15 cellular contexts compared by ENCODE assay signal in the genomic region with DNA sequence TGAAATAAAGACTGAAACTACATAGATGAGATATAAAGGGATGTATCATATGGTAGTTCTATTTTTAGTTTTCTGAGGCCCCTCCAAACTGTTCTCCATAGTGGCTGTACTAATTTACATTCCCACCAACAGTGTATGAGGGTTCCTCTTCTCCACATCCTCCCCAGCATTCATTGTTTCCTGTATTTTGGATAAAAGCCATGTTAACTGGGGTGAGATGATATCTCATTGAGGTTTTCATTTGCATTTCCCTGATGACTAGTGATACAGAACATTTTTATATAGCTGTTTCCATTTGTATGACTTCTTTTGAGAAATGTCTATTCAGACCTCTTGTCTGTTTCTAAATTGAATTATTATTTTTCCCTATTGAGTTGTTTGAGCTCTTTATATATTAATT.
"Had no signal": no experiment of that assay in that cellular context is flagged by ENCODE, and none has a peak within 500 bp of the region (broad histone marks: within the 10 kb centered on the region; RNA-seq: fewer than 3 reads in every experiment).

No MANE protein-coding gene starts in this region.

- H3K27ac Mint-ChIP-seq: activated naive CD8-positive, alpha-beta T cell treated with anti-CD3 and anti-CD28 coated beads for 36 hours; activated T-helper 1 cell treated with anti-CD3 and anti-CD28 coated beads, Interleukin-12 subunit alpha, Interleukin-12 subunit beta, Interleukin-2, Interleukin-4 antibody, amounts not matched to agents 30 ng/mL and 10 ng/mL and 1 ng/mL, durations not matched to agents 14 hours and 24 hours and 36 hours; type B pancreatic cell had no signal

- H3K27me3 ChIP-seq: breast epithelium, heart left ventricle, spleen had no signal

- H3K4me1 ChIP-seq: breast epithelium, lower lobe of right lung, spleen had no signal

- ATAC-seq: activated CD4-positive, CD25-positive, alpha-beta regulatory T cell treated with anti-CD3 and anti-CD28 coated beads, Interleukin-2, amount 50 U/mL, for 24 hours; heart left ventricle; left colon; lower lobe of right lung; sciatic nerve; stimulated activated naive CD8-positive, alpha-beta T cell treated with anti-CD3 and anti-CD28 coated beads, Interleukin-15, amount 100 ng/mL, for 72 hours had no signal

- H3K9me3 ChIP-seq: breast epithelium, heart left ventricle, lower lobe of right lung, spleen had no signal

- H3K9me3 Mint-ChIP-seq: activated naive CD8-positive, alpha-beta T cell treated with anti-CD3 and anti-CD28 coated beads for 36 hours; activated T-helper 1 cell treated with anti-CD3 and anti-CD28 coated beads, Interleukin-12 subunit alpha, Interleukin-12 subunit beta, Interleukin-2, Interleukin-4 antibody, amounts not matched to agents 30 ng/mL and 10 ng/mL and 1 ng/mL, durations not matched to agents 14 hours and 24 hours and 36 hours; stimulated activated naive CD8-positive, alpha-beta T cell treated with anti-CD3 and anti-CD28 coated beads, Interleukin-15, amount 100 ng/mL, for 72 hours; type B pancreatic cell had no signal

- H3K4me1 Mint-ChIP-seq: activated naive CD8-positive, alpha-beta T cell treated with anti-CD3 and anti-CD28 coated beads for 36 hours; stimulated activated naive CD8-positive, alpha-beta T cell treated with anti-CD3 and anti-CD28 coated beads, Interleukin-15, amount 100 ng/mL, for 72 hours had no signal

- DNase-seq: activated CD4-positive, alpha-beta T cell treated with anti-CD3 and anti-CD28 coated beads, Interleukin-2, amount 50 U/mL, for 1 hour; activated naive CD8-positive, alpha-beta T cell treated with anti-CD3 and anti-CD28 coated beads for 36 hours; amygdala; cerebellar nuclear complex; effector CD8-positive, alpha-beta T cell; heart left ventricle; left colon; lower lobe of right lung; spleen; stimulated activated naive CD8-positive, alpha-beta T cell treated with anti-CD3 and anti-CD28 coated beads, Interleukin-15, amount 100 ng/mL, for 72 hours had no signal

- H3K4me3 Mint-ChIP-seq: activated naive CD8-positive, alpha-beta T cell treated with anti-CD3 and anti-CD28 coated beads for 36 hours; activated T-helper 1 cell treated with anti-CD3 and anti-CD28 coated beads, Interleukin-12 subunit alpha, Interleukin-12 subunit beta, Interleukin-2, Interleukin-4 antibody, amounts not matched to agents 30 ng/mL and 10 ng/mL and 1 ng/mL, durations not matched to agents 14 hours and 24 hours and 36 hours; stimulated activated naive CD8-positive, alpha-beta T cell treated with anti-CD3 and anti-CD28 coated beads, Interleukin-15, amount 100 ng/mL, for 72 hours; type B pancreatic cell had no signal

- H3K27ac ChIP-seq: breast epithelium, heart left ventricle, lower lobe of right lung, spleen had no signal

- H3K4me3 ChIP-seq: breast epithelium, heart left ventricle, lower lobe of right lung, spleen had no signal

- H3K27me3 Mint-ChIP-seq: activated naive CD8-positive, alpha-beta T cell treated with anti-CD3 and anti-CD28 coated beads for 36 hours; stimulated activated naive CD8-positive, alpha-beta T cell treated with anti-CD3 and anti-CD28 coated beads, Interleukin-15, amount 100 ng/mL, for 72 hours; type B pancreatic cell had no signal

- H3K36me3 Mint-ChIP-seq: activated naive CD8-positive, alpha-beta T cell treated with anti-CD3 and anti-CD28 coated beads for 36 hours; type B pancreatic cell had no signal

- H3K36me3 ChIP-seq: heart left ventricle, lower lobe of right lung, spleen had no signal
